In the genomic region with DNA sequence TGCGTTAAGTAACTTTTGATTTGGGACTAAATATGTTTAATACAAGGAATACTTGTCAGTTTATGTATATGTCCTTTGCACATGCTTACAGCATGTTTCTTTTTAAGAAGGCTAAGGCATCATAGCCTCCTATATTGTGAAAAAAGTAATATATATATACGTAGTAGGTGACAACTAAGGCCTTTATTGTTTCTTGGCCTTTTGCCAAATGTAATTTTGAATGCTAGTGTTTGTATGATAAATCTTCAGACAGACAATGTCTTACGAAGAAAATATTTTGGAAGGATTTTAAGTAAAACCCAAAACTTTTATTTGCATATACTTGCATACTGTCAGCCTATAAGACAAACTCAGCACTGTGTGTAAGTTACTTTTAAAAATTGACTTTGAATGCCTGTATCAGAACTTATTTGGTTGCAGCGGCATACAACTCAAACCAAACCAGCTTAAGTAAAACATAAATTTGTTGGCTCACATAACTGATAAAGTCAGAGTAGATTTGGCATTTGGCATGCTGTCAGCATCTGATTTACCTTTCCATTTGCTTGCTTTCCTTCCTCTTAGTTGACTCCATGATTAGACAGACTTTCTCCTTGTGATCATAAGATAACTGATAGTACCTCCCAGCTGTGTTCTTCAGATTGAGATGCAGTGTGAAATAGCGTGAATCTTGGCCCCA, we compare ENCODE assay signal across 22 cellular contexts.
"Had no signal": no experiment of that assay in that cellular context is flagged by ENCODE, and none has a peak within 500 bp of the region (broad histone marks: within the 10 kb centered on the region; RNA-seq: fewer than 3 reads in every experiment).

No MANE protein-coding gene starts in this region.

- H3K4me1 ChIP-seq: testis, uterus had no signal

- ATAC-seq: activated naive CD4-positive, alpha-beta T cell treated with anti-CD3 and anti-CD28 coated beads, Interleukin-2, amount 50 U/mL, for 72 hours; activated T-helper 17 cell treated with anti-CD3 and anti-CD28 coated beads, Interleukin-2, amount 50 U/mL, for 72 hours; esophagus mucosa; natural killer cell; sciatic nerve; stimulated activated naive B cell treated with anti-CD40 and anti-IgM and Interleukin-4, amounts not matched to agents 10 μg/mL and 1 μg/mL and 100 μg/mL, for 72 hours; WTC11 had no signal

- H3K27ac ChIP-seq: brain microvascular endothelial cell, left ventricle myocardium inferior, testis, uterus had no signal

- FAIRE-seq: colon, TTC549 had no signal

- H3K9me3 ChIP-seq: left ventricle myocardium inferior, testis, uterus had no signal

- H3K36me3 ChIP-seq: brain microvascular endothelial cell, left ventricle myocardium inferior, uterus had no signal

- H3K27me3 ChIP-seq: brain microvascular endothelial cell, testis, uterus had no signal

- H3K4me3 ChIP-seq: left ventricle myocardium inferior, testis, uterus had no signal

- DNase-seq: activated T-cell treated with anti-CD3 and anti-CD28 coated beads, Interleukin-2, amount 50 U/mL, for 24 hours; aorta; brain microvascular endothelial cell; caudate nucleus; effector memory CD4-positive, alpha-beta T cell; foreskin melanocyte; left ventricle myocardium inferior; natural killer cell; small intestine; stimulated activated CD4-positive, alpha-beta T cell treated with anti-CD3 and anti-CD28 coated beads, Interleukin-2, amount 100 ng/mL, for 48 hours; stimulated activated CD8-positive, alpha-beta memory T cell treated with anti-CD3 and anti-CD28 coated beads, Interleukin-4, amount 100 ng/mL, for 48 hours; stimulated activated naive B cell treated with anti-CD40 and anti-IgM and Interleukin-4, amounts not matched to agents 10 μg/mL and 1 μg/mL and 100 μg/mL, for 72 hours; testis; trophoblast cell; uterus had no signal
